ENCODE assay signal across 1 cellular context in genomic region chr1:16720403-16721223, GRCh38.
TF ChIP-seq lines count a peak whose summit lies in the region.

No MANE protein-coding gene starts in this region.

TF ChIP-seq in SK-N-SH treated with all-trans-retinoic acid at 6 μM for 48 hours, 23 proteins besides CTCF, POLR2A, EP300 and RAD21 (continued from another document):
- no peak for TF ChIP-seq TSHZ2 (CRISPR knock-in tag; IDR thresholded peaks at IDR 0.05)
- TF ChIP-seq ZC3H10 (CRISPR knock-in tag; IDR thresholded peaks at IDR 0.05) = no peak
- no peak for TF ChIP-seq TCF4 (CRISPR knock-in tag; IDR thresholded peaks at IDR 0.05; ENCODE audit: borderline replicate concordance)
